2 cellular contexts compared by ENCODE assay signal in genomic region chr5:36600847-36601527, GRCh38.
TF ChIP-seq lines count a peak whose summit lies in the region.

No MANE protein-coding gene starts in this region.

TF ChIP-seq in HEK293, 187 proteins besides CTCF, POLR2A, EP300 and RAD21 (continued from another document):
- TF ChIP-seq ZNF677 (tag by site-specific recombination; IDR thresholded peaks at IDR 0.05) (no peak), ZNF658 (tag by site-specific recombination; IDR thresholded peaks at IDR 0.05) (no peak), HOXD13 (CRISPR knock-in tag; IDR thresholded peaks at IDR 0.05; ENCODE audit: borderline replicate concordance) (no peak), ZBTB8A (tag by site-specific recombination; IDR thresholded peaks at IDR 0.05) (0 out of 2 replicates have a peak, but pooled peaks have one; percentile 30), HOXC10 (CRISPR knock-in tag; IDR thresholded peaks at IDR 0.05) (no peak), ZNF239 (tag by site-specific recombination; IDR thresholded peaks at IDR 0.05) (no peak), ZNF571 (tag by site-specific recombination; IDR thresholded peaks at IDR 0.05) (no peak), ZNF350 (tag by site-specific recombination; IDR thresholded peaks at IDR 0.05) (no peak), ZNF624 (tag by site-specific recombination; IDR thresholded peaks at IDR 0.05) (no peak), ZNF561 (tag by site-specific recombination; IDR thresholded peaks at IDR 0.05; ENCODE audit: borderline replicate concordance) (no peak), KLF7 (tag by site-specific recombination; IDR thresholded peaks at IDR 0.05; ENCODE audit: borderline replicate concordance) (no peak), OSR2 (tag by site-specific recombination; IDR thresholded peaks at IDR 0.05) (peak; percentile 60; the same call in 1 of the 2 replicates)

TF ChIP-seq in WTC11, 78 proteins besides CTCF, POLR2A, EP300 and RAD21 (continued from another document):
- TF ChIP-seq ZBTB43 (CRISPR knock-in tag; IDR thresholded peaks at IDR 0.05) (no peak), SMAD4 (CRISPR knock-in tag; IDR thresholded peaks at IDR 0.05) (no peak), AR (CRISPR knock-in tag; IDR thresholded peaks at IDR 0.05) (no peak), MXD4 (CRISPR knock-in tag; IDR thresholded peaks at IDR 0.05; ENCODE audit: borderline replicate concordance) (no peak), FOXK1 (CRISPR knock-in tag; IDR thresholded peaks at IDR 0.05) (no peak), CREM (CRISPR knock-in tag; IDR thresholded peaks at IDR 0.05) (no peak), EMX1 (CRISPR knock-in tag; IDR thresholded peaks at IDR 0.05) (no peak)
TF ChIP-seq in WTC11: peak in this region for 0.
